Comparison of ENCODE assay signal across 28 cellular contexts in the genomic region with DNA sequence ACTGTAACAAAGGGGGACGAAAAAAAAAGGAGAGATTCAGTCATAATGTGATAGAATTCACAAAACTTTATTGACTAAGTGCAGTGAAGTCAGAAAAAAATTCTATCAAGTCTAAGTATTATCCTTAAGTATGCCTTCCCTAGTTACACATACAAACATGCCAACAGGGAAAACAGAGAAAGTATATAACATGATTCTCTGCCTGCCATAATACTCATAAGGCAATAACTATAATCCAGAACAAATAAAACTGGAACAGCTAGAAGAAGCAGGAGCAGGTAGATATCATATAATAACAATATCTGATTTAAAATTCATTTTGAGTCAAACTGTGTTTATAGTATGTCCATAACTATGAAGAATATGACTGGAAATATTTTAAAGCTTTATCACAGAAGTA.
"Had no signal": no experiment of that assay in that cellular context is flagged by ENCODE, and none has a peak within 500 bp of the region (broad histone marks: within the 10 kb centered on the region; RNA-seq: fewer than 3 reads in every experiment).

No MANE protein-coding gene starts in this region.

- H3K36me3 ChIP-seq: neural progenitor cell, ovary, right lobe of liver, thoracic aorta, thyroid gland had no signal

- H3K4me2 ChIP-seq: neural progenitor cell had no signal

- H3K9me3 Mint-ChIP-seq: nephron; neural progenitor cell; stimulated activated effector memory CD8-positive, alpha-beta T cell treated with anti-CD3 and anti-CD28 coated beads, Interleukin-12 subunit alpha, Interleukin-12 subunit beta, amount 100 ng/mL, for 72 hours; stimulated activated naive B cell treated with anti-CD40 and anti-IgM and Interleukin-4, amounts not matched to agents 10 μg/mL and 1 μg/mL and 100 μg/mL, for 72 hours; stimulated activated naive CD8-positive, alpha-beta T cell treated with anti-CD3 and anti-CD28 coated beads, Interleukin-15, Interleukin-2, amounts not matched to agents 100 ng/mL and 50 ng/mL, for 24 hours had no signal

- H3K4me1 ChIP-seq: neural progenitor cell, parathyroid adenoma, sigmoid colon, stomach, thyroid gland, upper lobe of left lung, vagina had no signal

- H3K79me2 ChIP-seq: parathyroid adenoma had no signal

- DNase-seq: occipital lobe; ovary; posterior cingulate gyrus; psoas muscle; right cardiac atrium; right lobe of liver; sigmoid colon; small intestine; stimulated activated CD4-positive, alpha-beta T cell treated with anti-CD3 and anti-CD28 coated beads, Interleukin-15, amount 100 ng/mL, for 24 hours; stimulated activated CD4-positive, alpha-beta T cell treated with anti-CD3 and anti-CD28 coated beads, Interleukin-2, amount 100 ng/mL, for 24 hours; stimulated activated CD4-positive, alpha-beta T cell treated with anti-CD3 and anti-CD28 coated beads, Interleukin-2, amount 100 ng/mL, for 48 hours; stimulated activated CD4-positive, alpha-beta T cell treated with anti-CD3 and anti-CD28 coated beads, Interleukin-4, amount 100 ng/mL, for 24 hours; stimulated activated naive B cell treated with anti-CD40 and anti-IgM and Interleukin-4, amounts not matched to agents 10 μg/mL and 1 μg/mL and 100 μg/mL, for 72 hours; stimulated activated naive CD4-positive, alpha-beta T cell treated with Interleukin-2 at 50 U/mL for 16 hours; stomach; thyroid gland; trophoblast cell; upper lobe of left lung had no signal

- H3K4me1 Mint-ChIP-seq: nephron, neural progenitor cell had no signal

- H3K27ac ChIP-seq: neural progenitor cell, ovary, parathyroid adenoma, psoas muscle, right lobe of liver, sigmoid colon, stomach, thoracic aorta, thyroid gland, tibial nerve, upper lobe of left lung, vagina had no signal

- H3K9ac ChIP-seq: neural progenitor cell, parathyroid adenoma had no signal

- H2AFZ ChIP-seq: neural progenitor cell, parathyroid adenoma had no signal

- FAIRE-seq: small intestine, urothelium cell line had no signal

- ATAC-seq: psoas muscle; right cardiac atrium; right lobe of liver; stimulated activated effector memory CD8-positive, alpha-beta T cell treated with anti-CD3 and anti-CD28 coated beads, Interleukin-12 subunit alpha, Interleukin-12 subunit beta, amount 100 ng/mL, for 72 hours; stimulated activated naive B cell treated with anti-CD40 and anti-IgM and Interleukin-4, amounts not matched to agents 10 μg/mL and 1 μg/mL and 100 μg/mL, for 72 hours had no signal

- H3K27me3 ChIP-seq: neural progenitor cell, ovary, right lobe of liver, sigmoid colon, stomach, thyroid gland, tibial nerve, upper lobe of left lung, vagina had no signal

- H3K4me3 Mint-ChIP-seq: nephron; neural progenitor cell; stimulated activated effector memory CD8-positive, alpha-beta T cell treated with anti-CD3 and anti-CD28 coated beads, Interleukin-12 subunit alpha, Interleukin-12 subunit beta, amount 100 ng/mL, for 72 hours; stimulated activated naive B cell treated with anti-CD40 and anti-IgM and Interleukin-4, amounts not matched to agents 10 μg/mL and 1 μg/mL and 100 μg/mL, for 72 hours; stimulated activated naive CD8-positive, alpha-beta T cell treated with anti-CD3 and anti-CD28 coated beads, Interleukin-15, Interleukin-2, amounts not matched to agents 100 ng/mL and 50 ng/mL, for 24 hours had no signal

- H3K9me3 ChIP-seq: ovary, psoas muscle, right lobe of liver, sigmoid colon, stomach, thoracic aorta, thyroid gland, tibial nerve, upper lobe of left lung, vagina had no signal

- H3K36me3 Mint-ChIP-seq: stimulated activated effector memory CD8-positive, alpha-beta T cell treated with anti-CD3 and anti-CD28 coated beads, Interleukin-12 subunit alpha, Interleukin-12 subunit beta, amount 100 ng/mL, for 72 hours had no signal

- H3K27ac Mint-ChIP-seq: nephron; neural progenitor cell; progenitor cell of endocrine pancreas; stimulated activated effector memory CD8-positive, alpha-beta T cell treated with anti-CD3 and anti-CD28 coated beads, Interleukin-12 subunit alpha, Interleukin-12 subunit beta, amount 100 ng/mL, for 72 hours; stimulated activated naive B cell treated with anti-CD40 and anti-IgM and Interleukin-4, amounts not matched to agents 10 μg/mL and 1 μg/mL and 100 μg/mL, for 72 hours; stimulated activated naive CD8-positive, alpha-beta T cell treated with anti-CD3 and anti-CD28 coated beads, Interleukin-15, Interleukin-2, amounts not matched to agents 100 ng/mL and 50 ng/mL, for 24 hours had no signal

- H3K4me3 ChIP-seq: neural progenitor cell, ovary, psoas muscle, right lobe of liver, sigmoid colon, stomach, thoracic aorta, thyroid gland, tibial nerve, upper lobe of left lung, vagina had no signal

- H3K27me3 Mint-ChIP-seq: progenitor cell of endocrine pancreas; stimulated activated naive B cell treated with anti-CD40 and anti-IgM and Interleukin-4, amounts not matched to agents 10 μg/mL and 1 μg/mL and 100 μg/mL, for 72 hours; stimulated activated naive CD8-positive, alpha-beta T cell treated with anti-CD3 and anti-CD28 coated beads, Interleukin-15, Interleukin-2, amounts not matched to agents 100 ng/mL and 50 ng/mL, for 24 hours had no signal
